Comparison of ENCODE assay signal across 8 cellular contexts in genomic region chr17:15699413-15699924, GRCh38. TPM values are rescaled to one million over a fixed set of nuclear protein-coding genes. Genes with fewer than 3 reads are reported as not detected.
DNase-seq lines count a peak whose midpoint lies in the region; ATAC-seq, FAIRE-seq and TF ChIP-seq lines count a peak whose summit lies in the region.
"Not testable (repeated sequence)": the region's sequence is repeated elsewhere in the genome, so short reads cannot be mapped to it uniquely, and the experiment has no call there.

Gene ZNF286A (plus strand): TSS chr17:15699752. CDS start chr17:15700330, 578 bp downstream.

- not testable (repeated sequence) for TF ChIP-seq EP300 in HepG2 (IDR thresholded peaks at IDR 0.05; ENCODE audit: low read depth in 2 of 2, low read length in 2 of 2); HepG2 (CRISPR knock-in tag; IDR thresholded peaks at IDR 0.05; ENCODE audit: borderline replicate concordance)

- POLR2A ChIA-PET in CD4-positive, alpha-beta T cell (lab: Charles Lee), result interaction anchor here (1.1 kb wide), 1 partner anchor 14 kb away, joined by 4 read pairs; no protein-coding TSS in a partner anchor
- POLR2A ChIA-PET in HepG2 (lab: Yijun Ruan, JAX), result interaction anchor here (1.2 kb wide), 1 partner anchor 300 kb away, joined by 7 read pairs; the partner anchor contains the start of genes TTC19 and ZSWIM7

- not testable (repeated sequence) for TF ChIP-seq RAD21 in HepG2 (CRISPR knock-in tag; IDR thresholded peaks at IDR 0.05)

- H3K27ac Mint-ChIP-seq in CD4-positive, alpha-beta T cell, result peak within 1 kb of the TSS; percentile 92

- H3K9ac ChIP-seq in HepG2 (ENCODE audit: insufficient read depth, low read depth, low read length), result peak within 1 kb of the TSS; percentile 59

- H3K9me3 Mint-ChIP-seq in CD4-positive, alpha-beta T cell, result not testable (repeated sequence)

- peak; percentile 98 for FAIRE-seq in HepG2 (lab: Jason Lieb, UNC)

- not testable (repeated sequence) for TF ChIP-seq CTCF in CD4-positive, alpha-beta T cell (IDR thresholded peaks at IDR 0.05); HepG2 (CRISPR knock-in tag; IDR thresholded peaks at IDR 0.05)

- not testable (repeated sequence) for H3K36me3 ChIP-seq in HepG2 (replicated peaks in 1 of 2; ENCODE audit: control insufficient read depth in 1 of 2, insufficient read depth in 2 of 2, low read length in 2 of 2)

- in situ Hi-C loops in HepG2 (cut with HindIII; ENCODE audit: extremely low pct_ligation_motif_present, low pct_unique_long_range_greater_than_20kb), result not testable (repeated sequence)

- BruUV-seq in HepG2 (replicated peaks; lab: Mats Ljungman, UMichigan), result not testable (repeated sequence)

- peak within 1 kb of the TSS; percentile 94 for H3K4me3 Mint-ChIP-seq in CD4-positive, alpha-beta T cell

- H2AFZ ChIP-seq in HepG2 (ENCODE audit: low read length), result peak within 1 kb of the TSS; percentile 63

- H3K4me3 ChIP-seq in HepG2 (replicated peaks in 1 of 3; ENCODE audit: insufficient read depth in 1 of 3, low read depth in 2 of 3, low read length in 3 of 3), result peak within 1 kb of the TSS; percentile 55 to 73 (median 67)

- peak within 1 kb of the TSS; percentile 53 for H3K27ac ChIP-seq in CD4-positive, alpha-beta T cell (ENCODE audit: low read depth, low read length)
- H3K27ac ChIP-seq in HepG2 (ENCODE audit: extremely low read length, insufficient read depth, low read length), result not testable (repeated sequence)

- H3K9me3 ChIP-seq in CD4-positive, alpha-beta T cell (ENCODE audit: control insufficient read depth, low read length); HepG2 (ENCODE audit: low read length): not testable (repeated sequence)

- TF ChIP-seq POLR2A in HepG2 (IDR thresholded peaks at IDR 0.05; ENCODE audit: insufficient read depth in 1 of 2, low read depth in 2 of 2, low read length in 2 of 2), result peak; percentile 61 to 80

- H3K4me2 ChIP-seq in HepG2 (ENCODE audit: low read depth, low read length), result peak within 1 kb of the TSS; percentile 69

- 3% methylated on average over 36 of the region's 44 CpGs for WGBS in HepG2 (ENCODE audit: low lambda C conversion rate)

- not testable (repeated sequence) for H3K4me1 ChIP-seq in HepG2 (ENCODE audit: insufficient read depth, low read length)

- peak; percentile 71 to 97 (median 90) for DNase-seq in CD4-positive, alpha-beta T cell
- DNase-seq in NCI-H82 (lab: John Stamatoyannopoulos, UW) (peak; percentile 100), dermis microvascular lymphatic vessel endothelial cell (ENCODE audit: low read depth in 2 of 2) (peak; percentile 96 to 99), HepG2 (ENCODE audit: low spot score) (peak; percentile 99)
- peak; percentile 96 to 97 for DNase-seq in activated CD4-positive, alpha-beta T cell treated with anti-CD3 and anti-CD28 coated beads, Interleukin-2, amount 50 U/mL, for 4 hours
- DNase-seq in stimulated activated CD4-positive, alpha-beta T cell treated with anti-CD3 and anti-CD28 coated beads, Interleukin-2, amount 100 ng/mL, for 48 hours, result peak; percentile 86 to 98

- peaks cover 23% of the 10 kb centered on the region for H3K4me1 Mint-ChIP-seq in CD4-positive, alpha-beta T cell (ENCODE audit: low read depth)

- peak; percentile 94 for ATAC-seq in CD4-positive, alpha-beta T cell (ENCODE audit: poor library complexity)
- peak; percentile 97 for ATAC-seq in GM19452 (IDR thresholded peaks at IDR 0.05; ENCODE audit: unreplicated experiment)
- ATAC-seq in HG03575 (IDR thresholded peaks at IDR 0.05; ENCODE audit: extremely low read depth, insufficient number of reproducible peaks, low FRiP score, unreplicated experiment), result peak; percentile 87
- peak; percentile 98 for ATAC-seq in HepG2

- H3K27me3 ChIP-seq in CD4-positive, alpha-beta T cell (ENCODE audit: control insufficient read depth, insufficient read depth, low read length); HepG2 (ENCODE audit: control insufficient read depth in 1 of 2, insufficient read depth in 2 of 2, low read length in 2 of 2): not testable (repeated sequence)

- not testable (repeated sequence) for H4K20me1 ChIP-seq in HepG2 (ENCODE audit: insufficient read depth, low read length)

- CTCF ChIA-PET in CD4-positive, alpha-beta T cell (lab: Charles Lee); HepG2 (lab: Yijun Ruan, JAX; ENCODE audit: low intra/inter-chr PET ratio, low total read pairs): not testable (repeated sequence)

- H3K79me2 ChIP-seq in HepG2 (ENCODE audit: insufficient read depth, low read length), result not testable (repeated sequence)

- peaks cover 28% of the 10 kb centered on the region for H3K36me3 Mint-ChIP-seq in CD4-positive, alpha-beta T cell (ENCODE audit: low read depth)

- intact Hi-C loops in CD4-positive, alpha-beta T cell (cut with DNase I, micrococcal nuclease); HepG2 (cut with micrococcal nuclease; ENCODE audit: unreplicated experiment): not testable (repeated sequence)

- H3K27me3 Mint-ChIP-seq in CD4-positive, alpha-beta T cell, result not testable (repeated sequence)

TF ChIP-seq in HepG2, 621 proteins besides CTCF, POLR2A, EP300 and RAD21 (continues in another document):
- TF ChIP-seq ZFY (CRISPR knock-in tag; IDR thresholded peaks at IDR 0.05) (peak; percentile 81), KMT2B (CRISPR knock-in tag; IDR thresholded peaks at IDR 0.05) (peak; percentile 55; the same call in 1 of the 2 replicates), ELF1 (CRISPR knock-in tag; IDR thresholded peaks at IDR 0.05) (peak; percentile 78), HOXA3 (CRISPR knock-in tag; IDR thresholded peaks at IDR 0.05) (peak; percentile 80; the same call in 1 of the 2 replicates), MIXL1 (CRISPR knock-in tag; IDR thresholded peaks at IDR 0.05) (0 out of 2 replicates have a peak, but pooled peaks have one; percentile 14), PITX1 (CRISPR knock-in tag; IDR thresholded peaks at IDR 0.05) (peak; percentile 86), SPEN (CRISPR knock-in tag; IDR thresholded peaks at IDR 0.05; ENCODE audit: low read depth) (peak; percentile 72), KDM2A (CRISPR knock-in tag; IDR thresholded peaks at IDR 0.05; ENCODE audit: borderline replicate concordance, low read depth) (peak; percentile 13; the same call in 1 of the 2 replicates), NR2C2 (CRISPR knock-in tag; IDR thresholded peaks at IDR 0.05; ENCODE audit: borderline replicate concordance) (peak; percentile 53), ZBTB2 (CRISPR knock-in tag; IDR thresholded peaks at IDR 0.05; ENCODE audit: low read depth) (0 out of 2 replicates have a peak, but pooled peaks have one; percentile 27), TFE3 (CRISPR knock-in tag; IDR thresholded peaks at IDR 0.05) (peak; percentile 65; the same call in 1 of the 2 replicates), YEATS2 (CRISPR knock-in tag; IDR thresholded peaks at IDR 0.05; ENCODE audit: borderline replicate concordance) (peak; percentile 81)

RNA-seq across cellular contexts. Expression of gene ZNF286A, which starts in this region (rescaled TPM):
- total RNA-seq in CD4-positive, alpha-beta T cell, result 10 to 100 TPM; 14.4 to 19.4 TPM
- total RNA-seq in dermis microvascular lymphatic vessel endothelial cell (25.4 and 37.0 TPM in 2 replicates), HepG2 (2016; rRNA removed; fragmentation: Illumina TruSeq; extraction: Trizol) (38.8 and 47.8 TPM in 2 replicates)
- total RNA-seq in HepG2 (2016; cell fraction: cytosol; rRNA removed; fragmentation: Illumina TruSeq; extraction: Trizol; ENCODE audit: low read depth), result 16.3 and 18.5 TPM in 2 replicates
- total RNA-seq in HepG2 (2016; cell fraction: insoluble cytoplasmic fraction; rRNA removed; fragmentation: Illumina TruSeq; extraction: Trizol), result 40.0 and 53.8 TPM in 2 replicates
- 35.9 and 37.8 TPM in 2 replicates for total RNA-seq in HepG2 (2016; cell fraction: membrane; rRNA removed; fragmentation: Illumina TruSeq; extraction: Trizol)
- total RNA-seq in HepG2 (2016; cell fraction: nucleus; rRNA removed; fragmentation: Illumina TruSeq; extraction: Trizol), result 29.4 and 35.5 TPM in 2 replicates
- 9.2 and 12.7 TPM in 2 replicates for polyA plus RNA-seq in HepG2 (2011; rRNA removed)
- polyA plus RNA-seq in HepG2 (2011; cell fraction: cytosol; rRNA removed), result 9.6 and 11.1 TPM in 2 replicates
- polyA plus RNA-seq in HepG2 (2011; cell fraction: nucleus; rRNA removed), result 11.6 and 13.0 TPM in 2 replicates
- polyA plus RNA-seq in HepG2 (2012), result 10.6 and 12.6 TPM in 2 replicates
- 18.5 and 19.8 TPM in 2 replicates for polyA plus RNA-seq in HepG2 (2016; cell fraction: cytosol; fragmentation: Illumina TruSeq; extraction: Trizol; ENCODE audit: low read depth)
- 32.0 and 32.7 TPM in 2 replicates for polyA plus RNA-seq in HepG2 (2016; cell fraction: insoluble cytoplasmic fraction; fragmentation: Illumina TruSeq; extraction: Trizol; ENCODE audit: low read depth)
- polyA plus RNA-seq in HepG2 (2016; cell fraction: membrane; fragmentation: Illumina TruSeq; extraction: Trizol; ENCODE audit: low read depth), result 20.7 and 25.3 TPM in 2 replicates
- 31.4 and 37.2 TPM in 2 replicates for polyA plus RNA-seq in HepG2 (2016; cell fraction: nucleus; fragmentation: Illumina TruSeq; extraction: Trizol; ENCODE audit: insufficient read depth, low read depth)
- 11.9 and 15.6 TPM in 2 replicates for polyA minus RNA-seq in HepG2 (2011; rRNA and poly(A)+ RNA removed; ENCODE audit: low replicate concordance)
- polyA minus RNA-seq in HepG2 (2011; cell fraction: cytosol; rRNA and poly(A)+ RNA removed), result 10.8 and 16.4 TPM in 2 replicates
- polyA minus RNA-seq in HepG2 (2011; cell fraction: nucleus; rRNA and poly(A)+ RNA removed), result 17.6 and 30.1 TPM in 2 replicates
